Comparison of ENCODE assay signal across 8 cellular contexts in the genomic region with DNA sequence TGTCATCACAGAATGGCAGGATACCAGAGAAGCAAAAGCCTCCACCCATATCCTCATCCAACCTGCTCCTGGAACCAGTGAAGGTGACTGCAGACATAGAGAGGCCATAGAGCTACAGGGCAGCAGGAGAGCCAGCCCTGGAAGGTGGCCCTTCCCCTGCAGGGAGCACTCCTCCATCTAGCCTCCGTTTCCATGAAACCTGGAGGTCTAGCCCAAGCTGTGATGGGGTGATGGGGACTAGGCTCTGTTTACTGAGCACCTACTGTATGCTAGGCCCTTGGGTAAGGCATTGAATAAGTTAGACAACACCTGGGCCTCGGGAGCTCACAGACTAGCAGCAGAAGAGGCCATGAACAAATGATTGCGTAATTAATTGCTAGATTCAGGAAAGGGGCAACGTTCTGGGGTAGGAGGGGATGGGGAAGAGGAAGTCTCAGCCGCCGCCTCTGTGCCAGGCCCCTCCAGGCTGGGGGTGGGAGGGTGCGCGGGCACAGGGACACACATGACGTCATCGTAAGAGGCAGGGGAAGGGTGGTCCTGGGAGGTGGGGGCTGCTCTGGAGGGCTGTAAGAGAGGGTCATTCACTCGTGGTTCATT. TPM values are rescaled to one million over a fixed set of nuclear protein-coding genes. Genes with fewer than 3 reads are reported as not detected.
DNase-seq lines count a peak whose midpoint lies in the region; ATAC-seq and TF ChIP-seq lines count a peak whose summit lies in the region.

No MANE protein-coding gene starts in this region.

- H3K36me3 ChIP-seq in BJ (ENCODE audit: control insufficient read depth, insufficient read depth, low read length) (no peaks in the 10 kb centered on the region), left ventricle myocardium inferior (no peaks in the 10 kb centered on the region)

- no peaks in the 10 kb centered on the region for H3K9me3 ChIP-seq in left ventricle myocardium inferior (replicated peaks)

- H3K36me3 Mint-ChIP-seq in activated T-cell treated with anti-CD3 and anti-CD28 coated beads, Interleukin-2, amount 50 U/mL, for 4 hours (ENCODE audit: insufficient read depth) = no peaks in the 10 kb centered on the region

- POLR2A ChIA-PET in BJ (lab: Charles Lee) (no interaction called here), RWPE1 (lab: Yijun Ruan, JAX; ENCODE audit: low non-redundant PET) (no interaction called here)

- intact Hi-C loops in left ventricle myocardium inferior (cut with micrococcal nuclease) = loop anchor here (10.0 kb wide), 1 partner anchor 166 kb away; no protein-coding TSS in a partner anchor

- H3K27ac ChIP-seq in left ventricle myocardium inferior (replicated peaks) = peak overlapping the region; percentile 73
- no peak overlapping the region for H3K27ac ChIP-seq in RWPE1

- H3K4me3 ChIP-seq in BJ (ENCODE audit: low read depth, low read length) = peak overlapping the region; percentile 78
- peak overlapping the region; percentile 87 for H3K4me3 ChIP-seq in left ventricle myocardium inferior
- H3K4me3 ChIP-seq in retinal pigment epithelial cell (ENCODE audit: low read length) = peak overlapping the region; percentile 75

- H3K9me3 Mint-ChIP-seq in activated T-cell treated with anti-CD3 and anti-CD28 coated beads, Interleukin-2, amount 50 U/mL, for 4 hours = no peaks in the 10 kb centered on the region

- no peak for TF ChIP-seq CTCF in BJ (IDR thresholded peaks at IDR 0.05; ENCODE audit: insufficient read depth, low read depth, low read length)
- no peak for TF ChIP-seq CTCF in left ventricle myocardium inferior (IDR thresholded peaks at IDR 0.05; ENCODE audit: borderline replicate concordance)
- no peak for TF ChIP-seq CTCF in retinal pigment epithelial cell (conservative IDR thresholded peaks at IDR 0.05; ENCODE audit: low read depth, low read length)
- no peak for TF ChIP-seq CTCF in RWPE1 (conservative IDR thresholded peaks at IDR 0.05; ENCODE audit: low read depth)

- H3K27me3 Mint-ChIP-seq in activated T-cell treated with anti-CD3 and anti-CD28 coated beads, Interleukin-2, amount 50 U/mL, for 4 hours (ENCODE audit: low read depth) = peaks cover 23% of the 10 kb centered on the region

- peaks cover 13% of the 10 kb centered on the region for H3K4me1 Mint-ChIP-seq in activated T-cell treated with anti-CD3 and anti-CD28 coated beads, Interleukin-2, amount 50 U/mL, for 4 hours (ENCODE audit: low read depth)

- no peak for TF ChIP-seq EP300 in Ishikawa (IDR thresholded peaks at IDR 0.05; ENCODE audit: borderline replicate concordance)

- H3K4me3 Mint-ChIP-seq in activated T-cell treated with anti-CD3 and anti-CD28 coated beads, Interleukin-2, amount 50 U/mL, for 4 hours = peak overlapping the region; percentile 75

- CTCF ChIA-PET in BJ (lab: Yijun Ruan, JAX) (interaction anchor here (0.6 to 1.4 kb wide), 8 partner anchors 9 to 180 kb away, joined by 3 to 4 read pairs (median 3); no protein-coding TSS in a partner anchor), RWPE1 (lab: Yijun Ruan, JAX) (interaction anchor here (0.6 kb wide), 1 partner anchor 163 kb away, joined by 7 read pairs; no protein-coding TSS in a partner anchor)

- DNase-seq in BJ (ENCODE audit: low read depth) = no peak
- no peak for DNase-seq in activated T-cell treated with anti-CD3 and anti-CD28 coated beads, Interleukin-2, amount 50 U/mL, for 4 hours
- DNase-seq in left ventricle myocardium inferior = peak; percentile 33
- no peak for DNase-seq in retinal pigment epithelial cell (ENCODE audit: low read depth)
- no peak for DNase-seq in NCI-H345 treated with DMSO at 0.1 percent for 48 hours (lab: John Stamatoyannopoulos, UW; ENCODE audit: unreplicated experiment)
- DNase-seq in RWPE1 (ENCODE audit: low spot score) = no peak

- no peak for TF ChIP-seq RAD21 in Ishikawa (IDR thresholded peaks at IDR 0.05; ENCODE audit: low read depth)

- H3K27me3 ChIP-seq in BJ (ENCODE audit: control insufficient read depth, insufficient read depth, low read length) (no peaks in the 10 kb centered on the region), left ventricle myocardium inferior (ENCODE audit: low read depth) (peaks cover 10% of the 10 kb centered on the region)

- H3K4me1 ChIP-seq in left ventricle myocardium inferior = peaks cover 28% of the 10 kb centered on the region

- ATAC-seq in activated T-cell treated with anti-CD3 and anti-CD28 coated beads, Interleukin-2, amount 50 U/mL, for 4 hours = peak in 1 of 2 donors; percentile 5
- no peak for ATAC-seq in HG03432 (IDR thresholded peaks at IDR 0.05; ENCODE audit: unreplicated experiment)

TF ChIP-seq in Ishikawa, 13 proteins besides CTCF, POLR2A, EP300 and RAD21:
- TF ChIP-seq FOXM1 (IDR thresholded peaks at IDR 0.05; ENCODE audit: borderline replicate concordance, low read depth) (no peak), TEAD4 (IDR thresholded peaks at IDR 0.05) (no peak), TCF12 (IDR thresholded peaks at IDR 0.05; ENCODE audit: low read depth) (no peak), CEBPB (IDR thresholded peaks at IDR 0.05) (peak; percentile 89), TAF1 (IDR thresholded peaks at IDR 0.05; ENCODE audit: low read depth) (no peak)

RNA-seq across cellular contexts. Expression of a gene that starts 0.8 kb away (rescaled TPM):
- 44.4 and 65.6 TPM in 2 replicates for polyA plus RNA-seq in BJ (2011; rRNA removed)
- polyA minus RNA-seq in BJ (2011; rRNA and poly(A)+ RNA removed) = 13.8 and 16.7 TPM in 2 replicates
- total RNA-seq in activated T-cell treated with anti-CD3 and anti-CD28 coated beads, Interleukin-2, amount 50 U/mL, for 4 hours = 1 to 10 TPM in 2 of 3 donors, under 1 TPM in 1; 0.43 to 1.4 (median 1.2) TPM
- 37.7 TPM for total RNA-seq in left ventricle myocardium inferior

RNA-seq across cellular contexts. Expression of a gene that starts 29.6 kb away (rescaled TPM):
- 3,985 and 4,772 TPM in 2 replicates for polyA plus RNA-seq in BJ (2011; rRNA removed)
- polyA minus RNA-seq in BJ (2011; rRNA and poly(A)+ RNA removed) = 1,678 and 3,093 TPM in 2 replicates
- 1,000 to 10,000 TPM; 2,811 to 2,835 (median 2,816) TPM for total RNA-seq in activated T-cell treated with anti-CD3 and anti-CD28 coated beads, Interleukin-2, amount 50 U/mL, for 4 hours
- 325 TPM for total RNA-seq in left ventricle myocardium inferior

RNA-seq across cellular contexts. Expression of a gene that starts 50.6 kb away (rescaled TPM):
- 15.6 and 27.2 TPM in 2 replicates for polyA plus RNA-seq in BJ (2011; rRNA removed)
- polyA minus RNA-seq in BJ (2011; rRNA and poly(A)+ RNA removed) = 12.8 and 13.6 TPM in 2 replicates
- 10 to 100 TPM; 20.0 to 24.8 (median 23.7) TPM for total RNA-seq in activated T-cell treated with anti-CD3 and anti-CD28 coated beads, Interleukin-2, amount 50 U/mL, for 4 hours
- total RNA-seq in left ventricle myocardium inferior = 19.4 TPM

Comparison
In these comparisons a context has a peak if more than half of its experiments do, and no peak if none do; other contexts are left out.
1. RNA of a gene that starts 0.8 kb away (total RNA-seq): 37.7 TPM in left ventricle myocardium inferior (single experiment); 0.43 to 1.4 TPM in activated T-cell treated with anti-CD3 and anti-CD28 coated beads, Interleukin-2, amount 50 U/mL, for 4 hours; every median in the first group is over 10 times any median in the second.
2. Peak in every context shown above with its lines, with median percentiles within 50 percentile points of each other: H3K4me3 ChIP-seq.